Comparison of ENCODE assay signal across 37 cellular contexts in genomic region chr7:940599-941408, GRCh38. TPM values are rescaled to one million over a fixed set of nuclear protein-coding genes. Genes with fewer than 3 reads are reported as not detected.
A peak's percentile ranks its signal among the peaks of the same experiment; 100 is the strongest.
DNase-seq lines count a peak whose midpoint lies in the region; ATAC-seq, FAIRE-seq and TF ChIP-seq lines count a peak whose summit lies in the region.
"Had no signal": no experiment of that assay in that cellular context is flagged by ENCODE, and none has a peak within 500 bp of the region (broad histone marks: within the 10 kb centered on the region; RNA-seq: fewer than 3 reads in every experiment).

No MANE protein-coding gene starts in this region.

- TF ChIP-seq POLR2A in K562 (conservative IDR thresholded peaks at IDR 0.05), result no peak

- peaks cover 8% of the 10 kb centered on the region for H3K9me3 ChIP-seq in K562 (replicated peaks; ENCODE audit: control insufficient read depth, insufficient read depth, low read depth, low read length)
- H3K9me3 ChIP-seq: psoas muscle, sigmoid colon had no signal

- H3K4me3 Mint-ChIP-seq in activated T-cell treated with anti-CD3 and anti-CD28 coated beads, Interleukin-2, amount 50 U/mL, for 72 hours, result peak overlapping the region in 1 of 2 donors; percentile 31
- peak overlapping the region in 1 of 2 donors; percentile 54 for H3K4me3 Mint-ChIP-seq in stimulated activated naive B cell treated with anti-CD40 and anti-IgM and Interleukin-4, amounts not matched to agents 10 μg/mL and 1 μg/mL and 100 μg/mL, for 72 hours
- H3K4me3 Mint-ChIP-seq: brain, endodermal cell, GM23338 had no signal

- no peaks in the 10 kb centered on the region for H3K9me1 ChIP-seq in K562 (ENCODE audit: control insufficient read depth, insufficient read depth, low read length)

- no peak for DNase-seq in activated T-cell treated with anti-CD3 and anti-CD28 coated beads, Interleukin-2, amount 50 U/mL, for 72 hours
- no peak for DNase-seq in activated T-cell treated with anti-CD3 and anti-CD28 coated beads for 4 hours
- DNase-seq in GM19239 (ENCODE audit: insufficient read length, low spot score), result no peak
- no peak for DNase-seq in K562 (ENCODE audit: extremely low read depth in 1 of 4, low spot score in 3 of 4)
- no peak for DNase-seq in stimulated activated naive B cell treated with anti-CD40 and anti-IgM and Interleukin-4, amounts not matched to agents 10 μg/mL and 1 μg/mL and 100 μg/mL, for 72 hours
- no peak for DNase-seq in NCI-H1105 treated with DMSO at 0.1 percent for 48 hours (lab: John Stamatoyannopoulos, UW)
- DNase-seq in stimulated activated CD8-positive, alpha-beta memory T cell treated with anti-CD3 and anti-CD28 coated beads, Interleukin-4, amount 100 ng/mL, for 48 hours, result no peak
- DNase-seq: activated CD4-positive, alpha-beta T cell treated with anti-CD3 and anti-CD28 coated beads for 4 hours; amniotic stem cell; cerebellar nuclear complex; COR-L47; dermis blood vessel endothelial cell; endodermal cell; foreskin melanocyte; heart right ventricle; KBM-7; left ventricle myocardium superior; NCI-H1092; NCI-H1694 treated with DMSO at 0.1 percent for 48 hours; NCI-H82; SHP77 treated with DMSO at 0.1 percent for 48 hours; sigmoid colon; stimulated activated CD4-positive, alpha-beta T cell treated with anti-CD3 and anti-CD28 coated beads, Interleukin-12 subunit alpha, Interleukin-12 subunit beta, amount 100 ng/mL, for 4 hours; stimulated activated CD4-positive, alpha-beta T cell treated with anti-CD3 and anti-CD28 coated beads, Interleukin-2, amount 100 ng/mL, for 48 hours; substantia nigra; upper lobe of left lung had no signal

- peak overlapping the region; percentile 70 for H3K27ac Mint-ChIP-seq in activated T-cell treated with anti-CD3 and anti-CD28 coated beads, Interleukin-2, amount 50 U/mL, for 72 hours
- peak overlapping the region; percentile 72 for H3K27ac Mint-ChIP-seq in stimulated activated naive B cell treated with anti-CD40 and anti-IgM and Interleukin-4, amounts not matched to agents 10 μg/mL and 1 μg/mL and 100 μg/mL, for 72 hours
- H3K27ac Mint-ChIP-seq: brain, endodermal cell, GM23338 had no signal

- in situ Hi-C loops in K562 (cut with MboI), result no loop called here

- peak; percentile 40 for FAIRE-seq in GM19239 (lab: Jason Lieb, UNC)
- FAIRE-seq in K562 (lab: Jason Lieb, UNC), result no peak
- FAIRE-seq: kidney, RCC 7860 had no signal

- TF ChIP-seq EP300 in K562 (IDR thresholded peaks at IDR 0.05; ENCODE audit: low read length), result no peak

- 7% methylated on average over 2 of the region's 2 CpGs for WGBS in K562 (ENCODE audit: insufficient coverage, low coverage, missing lambda C conversion rate)

- no peaks in the 10 kb centered on the region for H3K36me3 ChIP-seq in K562 (ENCODE audit: control insufficient read depth, insufficient read depth, low read length)
- H3K36me3 ChIP-seq: heart right ventricle, sigmoid colon had no signal

- H3K4me1 ChIP-seq in K562 (replicated peaks in 1 of 2; ENCODE audit: control insufficient read depth in 2 of 2, insufficient read depth in 2 of 2, low read length in 2 of 2), result peaks cover 0 to 21% of the 10 kb centered on the region in 2 experiments; a peak in 2 of 5 replicates
- H3K4me1 ChIP-seq: psoas muscle, sigmoid colon had no signal

- TF ChIP-seq RAD21 in K562 (CRISPR knock-in tag; conservative IDR thresholded peaks at IDR 0.05 in 1 of 2, IDR thresholded peaks at IDR 0.05 in 1 of 2), result no peak

- H3K9ac ChIP-seq in K562 (ENCODE audit: insufficient read depth in 1 of 2, low read depth in 2 of 2, low read length in 2 of 2), result no peak overlapping the region

- no peak for TF ChIP-seq CTCF in K562 (IDR thresholded peaks at IDR 0.05 in 2 of 3, conservative IDR thresholded peaks at IDR 0.05 in 1 of 3; ENCODE audit: insufficient read depth in 2 of 3, low read depth in 1 of 3, low read length in 3 of 3)

- no peak overlapping the region for H3K27ac ChIP-seq in K562 (ENCODE audit: extremely low read depth, low read depth, low read length)
- H3K27ac ChIP-seq: heart right ventricle, psoas muscle, sigmoid colon, upper lobe of left lung, VCaP had no signal

- H2AFZ ChIP-seq in K562 (ENCODE audit: low read depth, low read length), result no peak overlapping the region
- H2AFZ ChIP-seq: GM23338 had no signal

- H3K4me2 ChIP-seq in K562 (ENCODE audit: insufficient read depth, low read length), result no peak overlapping the region
- H3K4me2 ChIP-seq: GM23338 had no signal

- peaks cover 12 to 19% of the 10 kb centered on the region in 2 donors for H3K36me3 Mint-ChIP-seq in activated T-cell treated with anti-CD3 and anti-CD28 coated beads, Interleukin-2, amount 50 U/mL, for 72 hours (ENCODE audit: insufficient read depth in 2 of 2)
- peaks cover 33 to 45% of the 10 kb centered on the region in 2 donors for H3K36me3 Mint-ChIP-seq in stimulated activated naive B cell treated with anti-CD40 and anti-IgM and Interleukin-4, amounts not matched to agents 10 μg/mL and 1 μg/mL and 100 μg/mL, for 72 hours

- intact Hi-C loops in K562 (cut with micrococcal nuclease), result no loop called here

- H3K27me3 Mint-ChIP-seq in activated T-cell treated with anti-CD3 and anti-CD28 coated beads, Interleukin-2, amount 50 U/mL, for 72 hours (ENCODE audit: low read depth), result no peaks in the 10 kb centered on the region
- peaks cover 0 to 4% of the 10 kb centered on the region in 2 donors for H3K27me3 Mint-ChIP-seq in stimulated activated naive B cell treated with anti-CD40 and anti-IgM and Interleukin-4, amounts not matched to agents 10 μg/mL and 1 μg/mL and 100 μg/mL, for 72 hours

- peaks cover 38% of the 10 kb centered on the region for H3K4me1 Mint-ChIP-seq in activated T-cell treated with anti-CD3 and anti-CD28 coated beads, Interleukin-2, amount 50 U/mL, for 72 hours (ENCODE audit: low read depth)
- H3K4me1 Mint-ChIP-seq in stimulated activated naive B cell treated with anti-CD40 and anti-IgM and Interleukin-4, amounts not matched to agents 10 μg/mL and 1 μg/mL and 100 μg/mL, for 72 hours, result peaks cover 29 to 49% of the 10 kb centered on the region in 2 donors
- H3K4me1 Mint-ChIP-seq: brain, endodermal cell had no signal

- no peak overlapping the region for H3K4me3 ChIP-seq in K562
- H3K4me3 ChIP-seq: GM23338, heart right ventricle, psoas muscle, sigmoid colon, upper lobe of left lung had no signal

- POLR2A ChIA-PET in K562 (lab: Yijun Ruan, JAX), result interaction anchor here (0.6 kb wide), 1 partner anchor 15 kb away, joined by 3 read pairs; no protein-coding TSS in a partner anchor

- no TSS peak for BruUV-seq in K562 (replicated peaks; lab: Mats Ljungman, UMichigan)

- H3K9me3 Mint-ChIP-seq in activated T-cell treated with anti-CD3 and anti-CD28 coated beads, Interleukin-2, amount 50 U/mL, for 72 hours, result peaks cover 3 to 7% of the 10 kb centered on the region in 2 donors
- H3K9me3 Mint-ChIP-seq in stimulated activated naive B cell treated with anti-CD40 and anti-IgM and Interleukin-4, amounts not matched to agents 10 μg/mL and 1 μg/mL and 100 μg/mL, for 72 hours, result peaks cover 15 to 24% of the 10 kb centered on the region in 2 donors

- ATAC-seq in activated T-cell treated with anti-CD3 and anti-CD28 coated beads, Interleukin-2, amount 50 U/mL, for 72 hours (replicated peaks in 1 of 2), result no peak
- no peak for ATAC-seq in K562
- peak; percentile 54 for ATAC-seq in stimulated activated naive B cell treated with anti-CD40 and anti-IgM and Interleukin-4, amounts not matched to agents 10 μg/mL and 1 μg/mL and 100 μg/mL, for 72 hours (replicated peaks)
- ATAC-seq in HG03108 (IDR thresholded peaks at IDR 0.05; ENCODE audit: unreplicated experiment), result no peak
- ATAC-seq: GM23338, heart right ventricle, left ventricle myocardium superior, psoas muscle had no signal

- H3K79me2 ChIP-seq in K562 (ENCODE audit: control insufficient read depth, insufficient read depth, low read length), result no peaks in the 10 kb centered on the region

- CTCF ChIA-PET in K562 (lab: Yijun Ruan, JAX; ENCODE audit: low intra/inter-chr PET ratio), result no interaction called here

- H3K27me3 ChIP-seq in K562 (ENCODE audit: control insufficient read depth in 2 of 2, insufficient read depth in 2 of 2, low read length in 2 of 2), result peaks cover 0 to 12% of the 10 kb centered on the region in 2 experiments; a peak in 2 of 5 replicates
- H3K27me3 ChIP-seq: sigmoid colon, upper lobe of left lung had no signal

- no peaks in the 10 kb centered on the region for H4K20me1 ChIP-seq in K562 (replicated peaks; ENCODE audit: control insufficient read depth, insufficient read depth, low read length)

RNA-seq across cellular contexts. Expression of gene ADAP1, which starts 13.7 kb away (rescaled TPM):
- 10 to 100 TPM; 11.1 to 29.4 TPM for total RNA-seq in activated T-cell treated with anti-CD3 and anti-CD28 coated beads, Interleukin-2, amount 50 U/mL, for 72 hours
- total RNA-seq in K562 (2011; cell fraction: chromatin; rRNA removed; ENCODE audit: low replicate concordance), result 0.30 and 3.1 TPM in 2 replicates
- total RNA-seq in K562 (2011; cell fraction: nucleolus; rRNA removed), result 1.1 and 1.8 TPM in 2 replicates
- 1.4 and 1.9 TPM in 2 replicates for total RNA-seq in K562 (2011; cell fraction: nucleoplasm; rRNA removed)
- total RNA-seq in K562 (2014; rRNA removed) (0.27 and 0.41 TPM in 2 replicates), K562 (2014; rRNA removed; fragmentation: Illumina TruSeq; extraction: Trizol) (not detected in 2 replicates), K562 (2015; rRNA removed; fragmentation: Illumina TruSeq; extraction: Trizol) (0.26 and 0.58 TPM in 2 replicates), K562 (2021) (0.47 and 0.54 TPM in 2 replicates)
- polyA plus RNA-seq in K562 (2011; rRNA removed) (1.1 and 1.4 TPM in 2 replicates), K562 (2014; fragmentation: Illumina TruSeq; extraction: Trizol) (0.68 TPM in 2 replicates), K562 (2014; fragmentation: Nextera tagmentation; extraction: Ambion mirVana) (not detected), K562 (2014; rRNA removed) (0.36 and 0.40 TPM in 2 replicates)
- 1.7 and 3.9 TPM in 2 replicates for polyA plus RNA-seq in K562 (2011; cell fraction: cytosol; rRNA removed)
- 2.7 and 3.4 TPM in 2 replicates for polyA plus RNA-seq in K562 (2011; cell fraction: nucleus; rRNA removed)
- polyA plus RNA-seq in K562 (2012), result 0.44 and 2.4 TPM in 2 replicates
- polyA minus RNA-seq in K562 (2011; rRNA and poly(A)+ RNA removed), result 0.90 and 0.95 TPM in 2 replicates
- polyA minus RNA-seq in K562 (2011; cell fraction: cytosol; rRNA and poly(A)+ RNA removed), result 1.1 and 2.2 TPM in 2 replicates
- 1.7 and 1.9 TPM in 2 replicates for polyA minus RNA-seq in K562 (2011; cell fraction: nucleus; rRNA and poly(A)+ RNA removed)

RNA-seq across cellular contexts. Expression of gene COX19, which starts 34.5 kb away (rescaled TPM):
- 10 to 100 TPM; 20.8 to 28.4 TPM for total RNA-seq in activated T-cell treated with anti-CD3 and anti-CD28 coated beads, Interleukin-2, amount 50 U/mL, for 72 hours
- 75.3 and 83.0 TPM in 2 replicates for total RNA-seq in K562 (2011; cell fraction: chromatin; rRNA removed; ENCODE audit: low replicate concordance)
- total RNA-seq in K562 (2011; cell fraction: nucleolus; rRNA removed), result 39.2 and 42.0 TPM in 2 replicates
- total RNA-seq in K562 (2011; cell fraction: nucleoplasm; rRNA removed), result 67.4 and 75.2 TPM in 2 replicates
- total RNA-seq in K562 (2014; rRNA removed) (7.9 and 11.7 TPM in 2 replicates), K562 (2014; rRNA removed; fragmentation: Illumina TruSeq; extraction: Trizol) (9.8 and 11.9 TPM in 2 replicates), K562 (2015; rRNA removed; fragmentation: Illumina TruSeq; extraction: Trizol) (8.6 and 9.4 TPM in 2 replicates), K562 (2021) (10.2 and 10.5 TPM in 2 replicates)
- polyA plus RNA-seq in K562 (2011; rRNA removed) (7.3 and 8.1 TPM in 2 replicates), K562 (2014; fragmentation: Illumina TruSeq; extraction: Trizol) (6.0 and 6.1 TPM in 2 replicates), K562 (2014; fragmentation: Nextera tagmentation; extraction: Ambion mirVana) (1 to 10 TPM; 5.2 to 5.9 TPM), K562 (2014; rRNA removed) (10.4 and 11.1 TPM in 2 replicates)
- polyA plus RNA-seq in K562 (2011; cell fraction: cytosol; rRNA removed), result 5.8 and 6.1 TPM in 2 replicates
- 12.8 and 14.3 TPM in 2 replicates for polyA plus RNA-seq in K562 (2011; cell fraction: nucleus; rRNA removed)
- polyA plus RNA-seq in K562 (2012), result 8.1 and 9.5 TPM in 2 replicates
- polyA minus RNA-seq in K562 (2011; rRNA and poly(A)+ RNA removed), result 11.5 and 14.7 TPM in 2 replicates
- polyA minus RNA-seq in K562 (2011; cell fraction: cytosol; rRNA and poly(A)+ RNA removed), result 1.1 and 2.5 TPM in 2 replicates
- 11.0 and 17.1 TPM in 2 replicates for polyA minus RNA-seq in K562 (2011; cell fraction: nucleus; rRNA and poly(A)+ RNA removed)

RNA-seq across cellular contexts. Expression of gene CYP2W1, which starts 42.2 kb away (rescaled TPM):
- not detected for total RNA-seq in activated T-cell treated with anti-CD3 and anti-CD28 coated beads, Interleukin-2, amount 50 U/mL, for 72 hours
- not detected in 2 replicates for total RNA-seq in K562 (2011; cell fraction: chromatin; rRNA removed; ENCODE audit: low replicate concordance)
- total RNA-seq in K562 (2011; cell fraction: nucleolus; rRNA removed), result not detected in 2 replicates
- not detected in 2 replicates for total RNA-seq in K562 (2011; cell fraction: nucleoplasm; rRNA removed)
- total RNA-seq in K562 (2014; rRNA removed) (not detected in 2 replicates), K562 (2014; rRNA removed; fragmentation: Illumina TruSeq; extraction: Trizol) (not detected in 2 replicates), K562 (2015; rRNA removed; fragmentation: Illumina TruSeq; extraction: Trizol) (not detected in 2 replicates), K562 (2021) (not detected in 2 replicates)
- polyA plus RNA-seq in K562 (2011; rRNA removed) (not detected in 2 replicates), K562 (2014; fragmentation: Illumina TruSeq; extraction: Trizol) (not detected in 2 replicates), K562 (2014; fragmentation: Nextera tagmentation; extraction: Ambion mirVana) (not detected), K562 (2014; rRNA removed) (0.07 TPM in 1 of 2 replicates, not detected in the other)
- not detected in 2 replicates for polyA plus RNA-seq in K562 (2011; cell fraction: cytosol; rRNA removed)
- polyA plus RNA-seq in K562 (2011; cell fraction: nucleus; rRNA removed), result not detected in 2 replicates
- polyA plus RNA-seq in K562 (2012), result 0.14 TPM in 1 of 2 replicates, not detected in the other
- not detected in 2 replicates for polyA minus RNA-seq in K562 (2011; rRNA and poly(A)+ RNA removed)
- not detected in 2 replicates for polyA minus RNA-seq in K562 (2011; cell fraction: cytosol; rRNA and poly(A)+ RNA removed)
- not detected in 2 replicates for polyA minus RNA-seq in K562 (2011; cell fraction: nucleus; rRNA and poly(A)+ RNA removed)
- total RNA-seq: dermis blood vessel endothelial cell, endodermal cell, GM23338, heart right ventricle, left ventricle myocardium superior, M059J, mesenteric fat pad, myocyte, psoas muscle, upper lobe of left lung had no signal
- polyA plus RNA-seq: BJ, GM23338, heart right ventricle, psoas muscle had no signal

Comparison
In these comparisons a context has a peak if more than half of its experiments do, and no peak if none do; other contexts are left out.
1. ATAC-seq: peak in stimulated activated naive B cell treated with anti-CD40 and anti-IgM and Interleukin-4, amounts not matched to agents 10 μg/mL and 1 μg/mL and 100 μg/mL, for 72 hours (2 of 2); none in activated T-cell treated with anti-CD3 and anti-CD28 coated beads, Interleukin-2, amount 50 U/mL, for 72 hours (0 of 2), K562 (single experiment) and HG03108 (single experiment).